10 cellular contexts compared by ENCODE assay signal in genomic region chr19:29704562-29705558, GRCh38. TPM values are rescaled to one million over a fixed set of nuclear protein-coding genes. Genes with fewer than 3 reads are reported as not detected.
DNase-seq lines count a peak whose midpoint lies in the region; ATAC-seq and TF ChIP-seq lines count a peak whose summit lies in the region.
"Had no signal": no experiment of that assay in that cellular context is flagged by ENCODE, and none has a peak within 500 bp of the region (broad histone marks: within the 10 kb centered on the region; RNA-seq: fewer than 3 reads in every experiment).

No MANE protein-coding gene starts in this region.

- peaks cover 33% of the 10 kb centered on the region for H3K4me1 ChIP-seq in CD8-positive, alpha-beta T cell (ENCODE audit: insufficient read depth, low read length)

- peak overlapping the region; percentile 75 for H3K27ac Mint-ChIP-seq in CD8-positive, alpha-beta T cell
- peak overlapping the region; percentile 91 for H3K27ac Mint-ChIP-seq in activated naive CD8-positive, alpha-beta T cell treated with anti-CD3 and anti-CD28 coated beads, Interleukin-2, amount 10 ng/mL, durations not matched to agents 7 days and 5 days
- H3K27ac Mint-ChIP-seq in CD14-positive monocyte: no peak overlapping the region

- peaks cover 23% of the 10 kb centered on the region for H3K36me3 ChIP-seq in CD8-positive, alpha-beta T cell (ENCODE audit: insufficient read depth, low read length)

- no peak overlapping the region for H3K4me3 ChIP-seq in CD8-positive, alpha-beta T cell (ENCODE audit: low read depth, low read length)

- TF ChIP-seq CTCF in CD8-positive, alpha-beta T cell (IDR thresholded peaks at IDR 0.05): no peak
- TF ChIP-seq CTCF in CD14-positive monocyte (IDR thresholded peaks at IDR 0.05): no peak

- ATAC-seq in CD8-positive, alpha-beta T cell: peak; percentile 66
- ATAC-seq in GM18909 (IDR thresholded peaks at IDR 0.05; ENCODE audit: poor library complexity, unreplicated experiment) (peak; percentile 77), HG02981 (IDR thresholded peaks at IDR 0.05; ENCODE audit: unreplicated experiment) (peak; percentile 76), SK-N-SH treated with all-trans-retinoic acid at 6 μM for 48 hours (no peak)
- ATAC-seq in activated naive CD8-positive, alpha-beta T cell treated with anti-CD3 and anti-CD28 coated beads, Interleukin-2, amount 10 ng/mL, durations not matched to agents 7 days and 5 days (ENCODE audit: low read depth): peak; percentile 72

- H3K27me3 Mint-ChIP-seq in CD8-positive, alpha-beta T cell (ENCODE audit: low read depth): no peaks in the 10 kb centered on the region
- no peaks in the 10 kb centered on the region for H3K27me3 Mint-ChIP-seq in activated naive CD8-positive, alpha-beta T cell treated with anti-CD3 and anti-CD28 coated beads, Interleukin-2, amount 10 ng/mL, durations not matched to agents 7 days and 5 days
- H3K27me3 Mint-ChIP-seq in CD14-positive monocyte (ENCODE audit: low read depth in 3 of 3): no peaks in the 10 kb centered on the region

- no peaks in the 10 kb centered on the region for H3K9me3 Mint-ChIP-seq in CD8-positive, alpha-beta T cell
- H3K9me3 Mint-ChIP-seq in activated naive CD8-positive, alpha-beta T cell treated with anti-CD3 and anti-CD28 coated beads, Interleukin-2, amount 10 ng/mL, durations not matched to agents 7 days and 5 days: no peaks in the 10 kb centered on the region
- H3K9me3 Mint-ChIP-seq in CD14-positive monocyte: no peaks in the 10 kb centered on the region

- intact Hi-C loops in CD8-positive, alpha-beta T cell (cut with DNase I, micrococcal nuclease): no loop called here
- intact Hi-C loops in CD14-positive monocyte (cut with micrococcal nuclease): no loop called here

- H3K36me3 Mint-ChIP-seq in CD8-positive, alpha-beta T cell: peaks cover 64% of the 10 kb centered on the region
- peaks cover 37% of the 10 kb centered on the region for H3K36me3 Mint-ChIP-seq in activated naive CD8-positive, alpha-beta T cell treated with anti-CD3 and anti-CD28 coated beads, Interleukin-2, amount 10 ng/mL, durations not matched to agents 7 days and 5 days
- peaks cover 41 to 65% of the 10 kb centered on the region in 2 donors for H3K36me3 Mint-ChIP-seq in CD14-positive monocyte

- peaks cover 31% of the 10 kb centered on the region for H3K4me1 Mint-ChIP-seq in CD8-positive, alpha-beta T cell (ENCODE audit: low read depth)
- peaks cover 24% of the 10 kb centered on the region for H3K4me1 Mint-ChIP-seq in activated naive CD8-positive, alpha-beta T cell treated with anti-CD3 and anti-CD28 coated beads, Interleukin-2, amount 10 ng/mL, durations not matched to agents 7 days and 5 days
- peaks cover 2% of the 10 kb centered on the region for H3K4me1 Mint-ChIP-seq in CD14-positive monocyte

- POLR2A ChIA-PET in CD8-positive, alpha-beta T cell (lab: Charles Lee): interaction anchor here (1.6 kb wide), 1 partner anchor 9 kb away, joined by 6 read pairs; the partner anchor contains the start of gene C19orf12
- POLR2A ChIA-PET in activated naive CD8-positive, alpha-beta T cell treated with anti-CD3 and anti-CD28 coated beads, Interleukin-2, amount 10 ng/mL, durations not matched to agents 7 days and 5 days (lab: Charles Lee): interaction anchor here (1.6 to 1.7 kb wide), 2 partner anchors 9 to 12 kb away, joined by 4 to 6 read pairs; no protein-coding TSS in a partner anchor

- no peaks in the 10 kb centered on the region for H3K9me3 ChIP-seq in CD8-positive, alpha-beta T cell (ENCODE audit: low read length)

- H3K27me3 ChIP-seq in CD8-positive, alpha-beta T cell (ENCODE audit: insufficient read depth, low read length): no peaks in the 10 kb centered on the region

- DNase-seq in CD8-positive, alpha-beta T cell: no peak
- DNase-seq in activated naive CD8-positive, alpha-beta T cell treated with anti-CD3 and anti-CD28 coated beads, Interleukin-2, amount 10 ng/mL, durations not matched to agents 7 days and 5 days: no peak
- DNase-seq in CD14-positive monocyte (ENCODE audit: low spot score): no peak
- no peak for DNase-seq in AG20443 (ENCODE audit: low spot score)
- no peak for DNase-seq in HuH-7.5 (ENCODE audit: low spot score)
- DNase-seq: NCI-H526 treated with DMSO at 0.1 percent for 48 hours; stimulated activated CD8-positive, alpha-beta memory T cell treated with anti-CD3 and anti-CD28 coated beads, Interleukin-4, amount 100 ng/mL, for 48 hours had no signal

- H3K4me3 Mint-ChIP-seq in CD8-positive, alpha-beta T cell: no peak overlapping the region
- H3K4me3 Mint-ChIP-seq in activated naive CD8-positive, alpha-beta T cell treated with anti-CD3 and anti-CD28 coated beads, Interleukin-2, amount 10 ng/mL, durations not matched to agents 7 days and 5 days: peak overlapping the region; percentile 56
- no peak overlapping the region for H3K4me3 Mint-ChIP-seq in CD14-positive monocyte

- no peak overlapping the region for H3K27ac ChIP-seq in CD8-positive, alpha-beta T cell (ENCODE audit: low read depth, low read length)

- CTCF ChIA-PET in CD8-positive, alpha-beta T cell (lab: Charles Lee): interaction anchor here (0.7 to 6.9 kb wide), 4 partner anchors 10 to 152 kb away, joined by 3 to 81 read pairs (median 9); partner anchors contain the start of gene C19orf12

TF ChIP-seq in SK-N-SH treated with all-trans-retinoic acid at 6 μM for 48 hours, 23 proteins besides CTCF, POLR2A, EP300 and RAD21:
- TF ChIP-seq ESRRG (CRISPR knock-in tag; IDR thresholded peaks at IDR 0.05): no peak
- TF ChIP-seq GLIS3 (CRISPR knock-in tag; IDR thresholded peaks at IDR 0.05): no peak
- no peak for TF ChIP-seq ZFP30 (CRISPR knock-in tag; IDR thresholded peaks at IDR 0.05)
TF ChIP-seq in SK-N-SH treated with all-trans-retinoic acid at 6 μM for 48 hours: peak in this region for 0.

RNA-seq across cellular contexts. Expression of gene C19orf12, which starts 10.2 kb away (rescaled TPM):
- total RNA-seq in CD8-positive, alpha-beta T cell: 1 to 10 TPM; 7.0 to 8.9 TPM
- 10 to 100 TPM; 31.8 to 38.2 TPM for total RNA-seq in activated naive CD8-positive, alpha-beta T cell treated with anti-CD3 and anti-CD28 coated beads, Interleukin-2, amount 10 ng/mL, durations not matched to agents 7 days and 5 days
- polyA plus RNA-seq in CD14-positive monocyte: 1 to 10 TPM; 6.0 to 8.0 TPM

RNA-seq across cellular contexts. Expression of gene PLEKHF1, which starts 39.6 kb away (rescaled TPM):
- 10 to 100 TPM; 33.7 to 34.1 TPM for total RNA-seq in CD8-positive, alpha-beta T cell
- total RNA-seq in activated naive CD8-positive, alpha-beta T cell treated with anti-CD3 and anti-CD28 coated beads, Interleukin-2, amount 10 ng/mL, durations not matched to agents 7 days and 5 days: 10 to 100 TPM; 33.3 to 35.9 TPM
- polyA plus RNA-seq in CD14-positive monocyte: under 1 TPM; 0.11 to 0.26 TPM

Comparison
In these comparisons a context has a peak if more than half of its experiments do, and no peak if none do; other contexts are left out.
1. H3K27ac Mint-ChIP-seq: peak in CD8-positive, alpha-beta T cell (single experiment) and activated naive CD8-positive, alpha-beta T cell treated with anti-CD3 and anti-CD28 coated beads, Interleukin-2, amount 10 ng/mL, durations not matched to agents 7 days and 5 days (single experiment); none in CD14-positive monocyte (0 of 7).